Comparison of ENCODE assay signal across 8 cellular contexts in the genomic region with DNA sequence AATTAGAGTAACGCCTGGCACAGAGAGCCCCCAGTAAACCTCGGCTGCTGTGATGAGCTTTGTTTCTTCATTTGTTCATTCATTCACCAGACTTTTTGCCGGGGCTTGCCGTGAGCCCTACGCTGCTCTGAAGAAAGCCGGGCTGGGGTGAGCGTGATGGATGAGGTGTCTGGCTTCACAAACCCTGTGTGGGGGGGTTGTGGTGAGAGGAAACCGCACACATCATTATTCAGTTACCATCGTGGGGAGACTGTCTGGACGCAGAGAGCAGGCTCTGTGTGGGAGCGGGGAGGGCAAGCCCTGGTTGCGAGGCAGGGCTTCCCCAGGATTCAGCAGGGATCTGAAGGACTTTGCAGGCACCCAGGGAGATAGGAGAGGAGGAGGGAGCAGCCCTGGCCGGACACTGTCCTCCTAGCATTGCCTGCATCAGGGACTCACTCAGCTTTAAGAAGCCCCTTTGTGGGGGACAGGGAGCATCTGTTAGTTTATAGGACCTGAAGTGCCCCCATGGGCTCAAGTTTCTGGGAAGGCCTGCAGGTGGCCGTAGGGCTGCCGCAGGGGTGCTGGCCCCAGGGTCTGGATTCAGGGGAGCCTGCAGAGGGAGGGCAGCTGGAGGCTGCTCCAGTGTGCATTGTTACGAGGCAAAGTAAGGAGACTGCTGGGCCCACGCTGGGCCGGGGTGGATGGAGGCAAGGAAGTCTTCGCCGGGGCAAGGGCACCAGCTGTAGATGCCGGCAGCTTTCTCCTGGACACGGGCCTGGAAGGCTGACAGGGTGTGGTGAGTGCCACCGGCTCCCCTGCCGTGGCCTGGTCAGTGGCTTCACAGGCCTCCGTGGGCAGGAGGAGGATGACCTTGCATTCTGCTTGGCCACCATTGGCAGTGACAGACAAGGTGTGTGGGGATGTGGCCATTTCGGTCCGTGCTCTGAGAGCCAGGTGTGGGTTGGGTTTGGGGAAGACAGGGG.
DNase-seq lines count a peak whose midpoint lies in the region; ATAC-seq lines count a peak whose summit lies in the region.

No MANE protein-coding gene starts in this region.

- H3K4me1 Mint-ChIP-seq in immature natural killer cell, result peaks cover 91 to 95% of the 10 kb centered on the region in 2 donors
- peaks cover 91% of the 10 kb centered on the region for H3K4me1 Mint-ChIP-seq in stimulated activated memory B cell treated with anti-CD40 and anti-IgM and Interleukin-4, amounts not matched to agents 10 μg/mL and 1 μg/mL and 100 μg/mL, for 72 hours

- peak overlapping the region; percentile 5 to 88 (median 82) for H3K27ac Mint-ChIP-seq in immature natural killer cell
- H3K27ac Mint-ChIP-seq in stimulated activated memory B cell treated with anti-CD40 and anti-IgM and Interleukin-4, amounts not matched to agents 10 μg/mL and 1 μg/mL and 100 μg/mL, for 72 hours, result peak overlapping the region; percentile 95

- H3K27me3 Mint-ChIP-seq in immature natural killer cell (ENCODE audit: low read depth in 3 of 3), result peaks cover 3 to 7% (median 4%) of the 10 kb centered on the region in 3 donors
- no peaks in the 10 kb centered on the region for H3K27me3 Mint-ChIP-seq in stimulated activated memory B cell treated with anti-CD40 and anti-IgM and Interleukin-4, amounts not matched to agents 10 μg/mL and 1 μg/mL and 100 μg/mL, for 72 hours

- H3K4me3 Mint-ChIP-seq in immature natural killer cell, result peak overlapping the region; percentile 66 to 87 (median 82)
- peak overlapping the region; percentile 59 for H3K4me3 Mint-ChIP-seq in stimulated activated memory B cell treated with anti-CD40 and anti-IgM and Interleukin-4, amounts not matched to agents 10 μg/mL and 1 μg/mL and 100 μg/mL, for 72 hours

- no peaks in the 10 kb centered on the region for H3K9me3 Mint-ChIP-seq in immature natural killer cell
- H3K9me3 Mint-ChIP-seq in stimulated activated memory B cell treated with anti-CD40 and anti-IgM and Interleukin-4, amounts not matched to agents 10 μg/mL and 1 μg/mL and 100 μg/mL, for 72 hours, result peaks cover 4% of the 10 kb centered on the region

- DNase-seq in CD1c-positive myeloid dendritic cell (ENCODE audit: extremely low spot score) (peak; percentile 42), NOMO-1 (lab: John Stamatoyannopoulos, UW; ENCODE audit: unreplicated experiment in 2 of 2) (peak; percentile 57 to 67), immature natural killer cell (peak; percentile 76 to 79 (median 78)), NCI-H2171 treated with DMSO at 0.1 percent for 48 hours (lab: John Stamatoyannopoulos, UW) (no peak), Kasumi-1 (lab: John Stamatoyannopoulos, UW) (no peak)
- DNase-seq in activated T-helper 9 cell treated with anti-CD3 and anti-CD28 coated beads, Interleukin-2, amount 50 U/mL, for 16 hours (ENCODE audit: low read depth), result peak; percentile 67

- ATAC-seq in stimulated activated memory B cell treated with anti-CD40 and anti-IgM and Interleukin-4, amounts not matched to agents 10 μg/mL and 1 μg/mL and 100 μg/mL, for 72 hours, result peak; percentile 79
- ATAC-seq in HG03025 (IDR thresholded peaks at IDR 0.05; ENCODE audit: low FRiP score, unreplicated experiment), result no peak

- peaks cover 4 to 16% (median 8%) of the 10 kb centered on the region in 3 donors for H3K36me3 Mint-ChIP-seq in immature natural killer cell
- peaks cover 36% of the 10 kb centered on the region for H3K36me3 Mint-ChIP-seq in stimulated activated memory B cell treated with anti-CD40 and anti-IgM and Interleukin-4, amounts not matched to agents 10 μg/mL and 1 μg/mL and 100 μg/mL, for 72 hours

Comparison
In these comparisons a context has a peak if more than half of its experiments do, and no peak if none do; other contexts are left out.
1. DNase-seq: peak in CD1c-positive myeloid dendritic cell (single experiment), NOMO-1 (2 of 2), activated T-helper 9 cell treated with anti-CD3 and anti-CD28 coated beads, Interleukin-2, amount 50 U/mL, for 16 hours (single experiment) and immature natural killer cell (3 of 3); none in NCI-H2171 treated with DMSO at 0.1 percent for 48 hours (single experiment) and Kasumi-1 (0 of 2).